In the genomic region with DNA sequence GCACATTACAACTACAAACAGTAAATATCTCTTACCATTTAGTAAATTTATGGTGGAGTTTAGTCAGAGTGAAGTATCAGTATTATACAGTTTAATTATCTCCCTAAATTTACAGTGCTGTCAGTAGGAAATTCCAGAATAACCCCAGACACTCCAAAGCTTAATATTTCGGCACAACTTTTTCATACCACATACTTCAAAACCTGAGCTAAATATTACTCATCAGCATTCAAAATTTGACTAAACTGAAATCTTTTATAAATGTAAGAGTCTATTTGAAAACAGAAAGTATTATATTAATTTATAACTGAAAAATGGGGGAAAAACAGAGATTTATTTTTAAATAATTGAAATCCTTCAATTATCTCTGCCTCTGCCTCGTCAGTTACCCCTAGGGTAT, we compare ENCODE assay signal across 23 cellular contexts.
DNase-seq lines count a peak whose midpoint lies in the region; ATAC-seq and TF ChIP-seq lines count a peak whose summit lies in the region.
"Had no signal": no experiment of that assay in that cellular context is flagged by ENCODE, and none has a peak within 500 bp of the region (broad histone marks: within the 10 kb centered on the region; RNA-seq: fewer than 3 reads in every experiment).

No MANE protein-coding gene starts in this region.

- H3K36me3 ChIP-seq in GM23338 (ENCODE audit: insufficient read depth) (no peaks in the 10 kb centered on the region), SJCRH30 (no peaks in the 10 kb centered on the region), hepatocyte (replicated peaks; ENCODE audit: insufficient read depth, low read depth) (no peaks in the 10 kb centered on the region), uterus (no peaks in the 10 kb centered on the region)
- H3K36me3 ChIP-seq: MG63, Peyer's patch had no signal

- H3K4me3 Mint-ChIP-seq in GM23338: no peak overlapping the region
- H3K4me3 Mint-ChIP-seq: B cell; CD8-positive, alpha-beta T cell; T-helper 2 cell treated with Interferon-gamma antibody and Interleukin-4, amounts not matched to agents 5 μg/mL and 100 μg/mL, for 36 hours had no signal

- no peak for ATAC-seq in GM23338
- no peak for ATAC-seq in HG03457 (IDR thresholded peaks at IDR 0.05; ENCODE audit: unreplicated experiment)
- no peak for ATAC-seq in GM19397 (IDR thresholded peaks at IDR 0.05; ENCODE audit: unreplicated experiment)
- ATAC-seq: CD8-positive, alpha-beta T cell had no signal

- peaks cover 55% of the 10 kb centered on the region for H3K4me1 Mint-ChIP-seq in GM23338
- H3K4me1 Mint-ChIP-seq: B cell had no signal

- H3K27ac ChIP-seq in GM23338 (ENCODE audit: low read depth): 0 out of 2 replicates have a peak overlapping the region, but pooled peaks have one; percentile 17
- peak overlapping the region; percentile 67 for H3K27ac ChIP-seq in SJCRH30
- no peak overlapping the region for H3K27ac ChIP-seq in hepatocyte
- peak overlapping the region; percentile 91 to 94 for H3K27ac ChIP-seq in uterus
- H3K27ac ChIP-seq: C4-2B, Peyer's patch had no signal

- intact Hi-C loops in uterus (cut with DNase I; ENCODE audit: low total_unique reads): no loop called here

- peaks cover 10% of the 10 kb centered on the region for H3K9me3 Mint-ChIP-seq in GM23338
- H3K9me3 Mint-ChIP-seq: CD8-positive, alpha-beta T cell; T-helper 2 cell treated with Interferon-gamma antibody and Interleukin-4, amounts not matched to agents 5 μg/mL and 100 μg/mL, for 36 hours had no signal

- H4K20me1 ChIP-seq in GM23338 (replicated peaks; ENCODE audit: insufficient read depth): no peaks in the 10 kb centered on the region
- no peaks in the 10 kb centered on the region for H4K20me1 ChIP-seq in hepatocyte (ENCODE audit: insufficient read depth, poor library complexity, severe bottlenecking)

- peaks cover 8% of the 10 kb centered on the region for H3K27me3 Mint-ChIP-seq in GM23338 (ENCODE audit: insufficient read depth, low read depth, poor library complexity)

- peaks cover 24% of the 10 kb centered on the region for H3K36me3 Mint-ChIP-seq in GM23338 (ENCODE audit: low read depth)
- H3K36me3 Mint-ChIP-seq: CD8-positive, alpha-beta T cell had no signal

- WGBS in hepatocyte (ENCODE audit: low lambda C conversion rate, missing lambda C conversion rate): 82% methylated on average over 2 of the region's 2 CpGs

- no peak for TF ChIP-seq POLR2A in uterus (IDR thresholded peaks at IDR 0.05)

- H3K27me3 ChIP-seq in GM23338 (ENCODE audit: insufficient read depth) (no peaks in the 10 kb centered on the region), SJCRH30 (no peaks in the 10 kb centered on the region), hepatocyte (no peaks in the 10 kb centered on the region), uterus (no peaks in the 10 kb centered on the region)
- H3K27me3 ChIP-seq: MG63, Peyer's patch had no signal

- TF ChIP-seq CTCF in GM23338 (conservative IDR thresholded peaks at IDR 0.05; ENCODE audit: low read depth in 2 of 2) (no peak), hepatocyte (IDR thresholded peaks at IDR 0.05; ENCODE audit: poor library complexity) (no peak), uterus (IDR thresholded peaks at IDR 0.05) (no peak)

- H3K9me3 ChIP-seq in SJCRH30 (replicated peaks) (no peaks in the 10 kb centered on the region), hepatocyte (ENCODE audit: low read depth) (no peaks in the 10 kb centered on the region), uterus (no peaks in the 10 kb centered on the region)
- H3K9me3 ChIP-seq: Caco-2, MG63, Peyer's patch had no signal

- DNase-seq in GM23338 (ENCODE audit: low spot score) (no peak), SJCRH30 (no peak), hepatocyte (ENCODE audit: low spot score) (no peak), uterus (no peak), NCI-H69 (lab: John Stamatoyannopoulos, UW) (no peak)
- DNase-seq: Caco-2; CD8-positive, alpha-beta T cell; IMR-90; KG1; MG63; NCI-H1417; NCI-H1694 treated with DMSO at 0.1 percent for 48 hours; NCI-H2081; NCI-H526 treated with DMSO at 0.1 percent for 48 hours; OCI-M1; Peyer's patch; SIG-M5; T-helper 1 cell had no signal

- H3F3A ChIP-seq in GM23338 (replicated peaks; ENCODE audit: low read depth): no peaks in the 10 kb centered on the region

- H2AFZ ChIP-seq in GM23338: no peak overlapping the region
- H2AFZ ChIP-seq in hepatocyte: no peak overlapping the region

- H3K4me2 ChIP-seq in GM23338 (peak overlapping the region; percentile 55), hepatocyte (peak overlapping the region; percentile 49)

- H3K9me2 ChIP-seq in GM23338 (ENCODE audit: insufficient read depth) (no peaks in the 10 kb centered on the region), hepatocyte (replicated peaks; ENCODE audit: insufficient read depth) (no peaks in the 10 kb centered on the region)

- H3K27ac Mint-ChIP-seq in GM23338: no peak overlapping the region
- H3K27ac Mint-ChIP-seq: B cell; CD8-positive, alpha-beta T cell; T-helper 2 cell treated with Interferon-gamma antibody and Interleukin-4, amounts not matched to agents 5 μg/mL and 100 μg/mL, for 36 hours had no signal

- H3K4me1 ChIP-seq in GM23338 (ENCODE audit: insufficient read depth): peaks cover 49% of the 10 kb centered on the region
- peaks cover 41% of the 10 kb centered on the region for H3K4me1 ChIP-seq in SJCRH30
- peaks cover 14% of the 10 kb centered on the region for H3K4me1 ChIP-seq in hepatocyte (ENCODE audit: insufficient read depth)
- no peaks in the 10 kb centered on the region for H3K4me1 ChIP-seq in uterus
- H3K4me1 ChIP-seq: Caco-2, Peyer's patch had no signal

- H3K4me3 ChIP-seq in GM23338 (no peak overlapping the region), SJCRH30 (no peak overlapping the region), hepatocyte (no peak overlapping the region), uterus (no peak overlapping the region)
- H3K4me3 ChIP-seq: MG63, Peyer's patch had no signal

- H3K79me2 ChIP-seq in GM23338 (replicated peaks; ENCODE audit: insufficient read depth) (no peaks in the 10 kb centered on the region), hepatocyte (no peaks in the 10 kb centered on the region)

TF ChIP-seq in GM23338, 12 proteins besides CTCF, POLR2A, EP300 and RAD21 (continues in another document):
- TF ChIP-seq CREB1 (CRISPR knock-in tag; IDR thresholded peaks at IDR 0.05; ENCODE audit: low read depth) (no peak), STAT1 (IDR thresholded peaks at IDR 0.05; ENCODE audit: unreplicated experiment) (no peak), EZH2 (IDR thresholded peaks at IDR 0.05; ENCODE audit: low read depth, unreplicated experiment) (no peak), NANOG (IDR thresholded peaks at IDR 0.05; ENCODE audit: borderline replicate concordance) (no peak), ZNF114 (CRISPR knock-in tag; IDR thresholded peaks at IDR 0.05) (no peak), POLR2AphosphoS5 (IDR thresholded peaks at IDR 0.05; ENCODE audit: low read depth) (no peak), EZH2phosphoT487 (IDR thresholded peaks at IDR 0.05; ENCODE audit: unreplicated experiment) (no peak), ZNF331 (CRISPR knock-in tag; IDR thresholded peaks at IDR 0.05; ENCODE audit: low read depth) (no peak)
- TF ChIP-seq, protein P1, sequence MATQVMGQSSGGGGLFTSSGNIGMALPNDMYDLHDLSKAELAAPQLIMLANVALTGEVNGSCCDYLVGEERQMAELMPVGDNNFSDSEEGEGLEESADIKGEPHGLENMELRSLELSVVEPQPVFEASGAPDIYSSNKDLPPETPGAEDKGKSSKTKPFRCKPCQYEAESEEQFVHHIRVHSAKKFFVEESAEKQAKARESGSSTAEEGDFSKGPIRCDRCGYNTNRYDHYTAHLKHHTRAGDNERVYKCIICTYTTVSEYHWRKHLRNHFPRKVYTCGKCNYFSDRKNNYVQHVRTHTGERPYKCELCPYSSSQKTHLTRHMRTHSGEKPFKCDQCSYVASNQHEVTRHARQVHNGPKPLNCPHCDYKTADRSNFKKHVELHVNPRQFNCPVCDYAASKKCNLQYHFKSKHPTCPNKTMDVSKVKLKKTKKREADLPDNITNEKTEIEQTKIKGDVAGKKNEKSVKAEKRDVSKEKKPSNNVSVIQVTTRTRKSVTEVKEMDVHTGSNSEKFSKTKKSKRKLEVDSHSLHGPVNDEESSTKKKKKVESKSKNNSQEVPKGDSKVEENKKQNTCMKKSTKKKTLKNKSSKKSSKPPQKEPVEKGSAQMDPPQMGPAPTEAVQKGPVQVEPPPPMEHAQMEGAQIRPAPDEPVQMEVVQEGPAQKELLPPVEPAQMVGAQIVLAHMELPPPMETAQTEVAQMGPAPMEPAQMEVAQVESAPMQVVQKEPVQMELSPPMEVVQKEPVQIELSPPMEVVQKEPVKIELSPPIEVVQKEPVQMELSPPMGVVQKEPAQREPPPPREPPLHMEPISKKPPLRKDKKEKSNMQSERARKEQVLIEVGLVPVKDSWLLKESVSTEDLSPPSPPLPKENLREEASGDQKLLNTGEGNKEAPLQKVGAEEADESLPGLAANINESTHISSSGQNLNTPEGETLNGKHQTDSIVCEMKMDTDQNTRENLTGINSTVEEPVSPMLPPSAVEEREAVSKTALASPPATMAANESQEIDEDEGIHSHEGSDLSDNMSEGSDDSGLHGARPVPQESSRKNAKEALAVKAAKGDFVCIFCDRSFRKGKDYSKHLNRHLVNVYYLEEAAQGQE (IDR thresholded peaks at IDR 0.05; ENCODE audit: unreplicated experiment): no peak
- TF ChIP-seq, protein P2, sequence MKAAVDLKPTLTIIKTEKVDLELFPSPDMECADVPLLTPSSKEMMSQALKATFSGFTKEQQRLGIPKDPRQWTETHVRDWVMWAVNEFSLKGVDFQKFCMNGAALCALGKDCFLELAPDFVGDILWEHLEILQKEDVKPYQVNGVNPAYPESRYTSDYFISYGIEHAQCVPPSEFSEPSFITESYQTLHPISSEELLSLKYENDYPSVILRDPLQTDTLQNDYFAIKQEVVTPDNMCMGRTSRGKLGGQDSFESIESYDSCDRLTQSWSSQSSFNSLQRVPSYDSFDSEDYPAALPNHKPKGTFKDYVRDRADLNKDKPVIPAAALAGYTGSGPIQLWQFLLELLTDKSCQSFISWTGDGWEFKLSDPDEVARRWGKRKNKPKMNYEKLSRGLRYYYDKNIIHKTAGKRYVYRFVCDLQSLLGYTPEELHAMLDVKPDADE (IDR thresholded peaks at IDR 0.05): no peak
